12 cellular contexts compared by ENCODE assay signal in genomic region chr1:160797861-160798273, GRCh38. TPM values are rescaled to one million over a fixed set of nuclear protein-coding genes. Genes with fewer than 3 reads are reported as not detected.
DNase-seq lines count a peak whose midpoint lies in the region; ATAC-seq lines count a peak whose summit lies in the region.
"Had no signal": no experiment of that assay in that cellular context is flagged by ENCODE, and none has a peak within 500 bp of the region (broad histone marks: within the 10 kb centered on the region; RNA-seq: fewer than 3 reads in every experiment).

No MANE protein-coding gene starts in this region.

- H3K36me3 Mint-ChIP-seq in CD8-positive, alpha-beta memory T cell: peaks cover 16 to 60% (median 25%) of the 10 kb centered on the region in 3 donors

- no peaks in the 10 kb centered on the region for H3K27me3 Mint-ChIP-seq in CD8-positive, alpha-beta memory T cell

- H3K27ac ChIP-seq in CD8-positive, alpha-beta memory T cell (ENCODE audit: low read depth, low read length): peak overlapping the region; percentile 69
- H3K27ac ChIP-seq: right atrium auricular region had no signal

- peaks cover 3% of the 10 kb centered on the region for H3K36me3 ChIP-seq in CD8-positive, alpha-beta memory T cell (ENCODE audit: insufficient read depth, low read length)
- H3K36me3 ChIP-seq: BE2C, right atrium auricular region had no signal

- POLR2A ChIA-PET in CD8-positive, alpha-beta memory T cell (lab: Charles Lee): interaction anchor here (0.7 to 1.8 kb wide), 6 partner anchors 10 to 247 kb away, joined by 3 to 5 read pairs (median 3); no protein-coding TSS in a partner anchor

- peak overlapping the region; percentile 92 to 98 (median 97) for H3K27ac Mint-ChIP-seq in CD8-positive, alpha-beta memory T cell

- no peaks in the 10 kb centered on the region for H3K9me3 Mint-ChIP-seq in CD8-positive, alpha-beta memory T cell

- ATAC-seq in GM18867 (IDR thresholded peaks at IDR 0.05; ENCODE audit: unreplicated experiment) (no peak), GM19023 (IDR thresholded peaks at IDR 0.05; ENCODE audit: unreplicated experiment) (no peak), GM21528 (IDR thresholded peaks at IDR 0.05; ENCODE audit: low FRiP score, unreplicated experiment) (no peak)

- H3K4me1 ChIP-seq in CD8-positive, alpha-beta memory T cell (ENCODE audit: insufficient read depth, low read length): peaks cover 48% of the 10 kb centered on the region
- H3K4me1 ChIP-seq: BE2C, right atrium auricular region had no signal

- peaks cover 63 to 75% (median 70%) of the 10 kb centered on the region in 3 donors for H3K4me1 Mint-ChIP-seq in CD8-positive, alpha-beta memory T cell

- DNase-seq in CD8-positive, alpha-beta memory T cell: peak; percentile 31 to 78 (median 63)
- DNase-seq in T-helper 9 cell (peak; percentile 35), mesenteric fat pad (ENCODE audit: low spot score) (no peak)
- DNase-seq in activated naive CD4-positive, alpha-beta T cell treated with anti-CD3 and anti-CD28 coated beads, Interleukin-2, amount 50 U/mL, for 16 hours: peak; percentile 68
- DNase-seq in stimulated activated CD4-positive, alpha-beta T cell treated with anti-CD3 and anti-CD28 coated beads, Interleukin-15, amount 100 ng/mL, for 24 hours: peak; percentile 70
- DNase-seq: BE2C, NCI-H69 had no signal

- H3K4me3 Mint-ChIP-seq in CD8-positive, alpha-beta memory T cell: peak overlapping the region; percentile 96 to 99 (median 97)

- H3K27me3 ChIP-seq in CD8-positive, alpha-beta memory T cell (ENCODE audit: insufficient read depth, low read length, poor library complexity, severe bottlenecking): no peaks in the 10 kb centered on the region
- H3K27me3 ChIP-seq: BE2C, right atrium auricular region had no signal

- no peaks in the 10 kb centered on the region for H3K9me3 ChIP-seq in CD8-positive, alpha-beta memory T cell (ENCODE audit: low read length)
- H3K9me3 ChIP-seq: BE2C, right atrium auricular region had no signal

- H3K4me3 ChIP-seq in CD8-positive, alpha-beta memory T cell (ENCODE audit: low read length): peak overlapping the region; percentile 80
- H3K4me3 ChIP-seq: right atrium auricular region had no signal

- CTCF ChIA-PET in CD8-positive, alpha-beta memory T cell (lab: Charles Lee): interaction anchor here (0.7 to 5.0 kb wide), 10 partner anchors 8 to 243 kb away, joined by 3 to 21 read pairs (median 4); partner anchors contain the start of gene SLAMF7

RNA-seq across cellular contexts. Expression of gene LY9, which starts 1.9 kb away (rescaled TPM):
- 10 to 100 TPM; 16.4 to 16.5 TPM for total RNA-seq in CD8-positive, alpha-beta memory T cell
- polyA plus RNA-seq in CD8-positive, alpha-beta memory T cell: 206 TPM
- 0.64 TPM for total RNA-seq in mesenteric fat pad
- total RNA-seq: kidney epithelial cell had no signal

RNA-seq across cellular contexts. Expression of gene SLAMF7, which starts 58.8 kb away (rescaled TPM):
- 10 to 100 TPM; 79.5 to 97.4 TPM for total RNA-seq in CD8-positive, alpha-beta memory T cell
- polyA plus RNA-seq in CD8-positive, alpha-beta memory T cell: 165 TPM
- total RNA-seq in mesenteric fat pad: 0.64 TPM

Comparison
In these comparisons a context has a peak if more than half of its experiments do, and no peak if none do; other contexts are left out.
1. RNA of gene LY9, which starts 1.9 kb away (total RNA-seq): 16.4 to 16.5 TPM in CD8-positive, alpha-beta memory T cell; 0.64 TPM in mesenteric fat pad (single experiment); every median in the first group is over 10 times any median in the second.
2. RNA of gene SLAMF7, which starts 58.8 kb away (total RNA-seq): 79.5 to 97.4 TPM in CD8-positive, alpha-beta memory T cell; 0.64 TPM in mesenteric fat pad (single experiment); every median in the first group is over 10 times any median in the second.